ENCODE assay signal across 8 cellular contexts in the genomic region with DNA sequence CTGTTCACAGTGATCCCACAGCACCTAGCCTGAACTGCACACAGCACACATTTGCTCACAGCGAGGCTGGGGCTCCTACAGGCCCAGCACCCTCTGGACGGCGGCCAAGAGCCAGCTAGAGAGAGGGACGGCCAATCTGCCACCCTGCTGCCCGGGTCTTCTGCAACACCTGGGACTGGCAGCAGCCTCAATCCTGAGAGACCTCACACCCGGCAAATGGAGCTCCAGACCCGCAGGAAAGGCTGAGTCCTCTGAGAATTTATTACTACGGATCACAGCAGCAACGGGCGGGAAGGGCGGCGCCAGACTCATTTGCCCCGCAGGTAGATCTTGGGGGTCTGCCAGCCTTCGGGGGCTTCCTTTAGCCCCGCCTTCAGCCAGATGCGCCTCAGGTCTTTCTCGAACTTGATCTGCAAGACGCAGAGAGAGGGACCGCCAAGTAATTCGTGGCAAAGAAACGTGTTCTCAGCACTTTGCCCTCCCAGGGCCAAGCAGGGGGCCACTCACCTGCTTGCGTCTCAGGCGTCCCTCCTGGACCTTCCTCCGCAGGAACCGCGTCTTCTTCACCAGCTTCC. TPM values are rescaled to one million over a fixed set of nuclear protein-coding genes. Genes with fewer than 3 reads are reported as not detected.
A peak's percentile ranks its signal among the peaks of the same experiment; 100 is the strongest.
DNase-seq lines count a peak whose midpoint lies in the region; ATAC-seq and TF ChIP-seq lines count a peak whose summit lies in the region.

No MANE protein-coding gene starts in this region.

- POLR2A ChIA-PET in MCF 10A (lab: Yijun Ruan, JAX): interaction anchor here (0.7 to 2.7 kb wide), 5 partner anchors 21 to 109 kb away, joined by 3 to 62 read pairs (median 7); partner anchors contain the start of gene CCNL2

- H3K9me3 Mint-ChIP-seq in MCF 10A (ENCODE audit: unreplicated experiment): no peaks in the 10 kb centered on the region

- H3K4me3 ChIP-seq in cardiac muscle cell (peak overlapping the region; percentile 86), mesendoderm (ENCODE audit: low read length) (no peak overlapping the region), upper lobe of right lung (peak overlapping the region; percentile 98), Peyer's patch (peak overlapping the region in 1 of 4 donors; percentile 88)

- H2AK5ac ChIP-seq in mesendoderm (ENCODE audit: low read length): no peak overlapping the region

- TF ChIP-seq CTCF in cardiac muscle cell (IDR thresholded peaks at IDR 0.05; ENCODE audit: low read depth, low read length) (no peak), MCF 10A (IDR thresholded peaks at IDR 0.05; ENCODE audit: unreplicated experiment) (no peak), upper lobe of right lung (IDR thresholded peaks at IDR 0.05) (no peak), Peyer's patch (IDR thresholded peaks at IDR 0.05) (no peak)

- H3K79me1 ChIP-seq in mesendoderm (ENCODE audit: low read length): peaks cover 7% of the 10 kb centered on the region

- H2BK15ac ChIP-seq in mesendoderm (replicated peaks; ENCODE audit: low read depth): no peak overlapping the region

- H3K9me3 ChIP-seq in cardiac muscle cell (ENCODE audit: low read depth) (no peaks in the 10 kb centered on the region), upper lobe of right lung (no peaks in the 10 kb centered on the region), Peyer's patch (no peaks in the 10 kb centered on the region)

- peaks cover 10% of the 10 kb centered on the region for H3K79me2 ChIP-seq in mesendoderm (ENCODE audit: control insufficient read depth, insufficient read depth, low read length)

- peaks cover 5% of the 10 kb centered on the region for H3K4me1 ChIP-seq in cardiac muscle cell (ENCODE audit: low read depth)
- no peaks in the 10 kb centered on the region for H3K4me1 ChIP-seq in mesendoderm (ENCODE audit: control insufficient read depth, low read depth, low read length)
- H3K4me1 ChIP-seq in upper lobe of right lung: peaks cover 28% of the 10 kb centered on the region
- H3K4me1 ChIP-seq in Peyer's patch: peaks cover 0 to 36% (median 20%) of the 10 kb centered on the region in 4 donors

- H2BK120ac ChIP-seq in mesendoderm (ENCODE audit: low read depth, low read length): no peak overlapping the region

- DNase-seq in cardiac muscle cell (ENCODE audit: low read depth in 1 of 2, low spot score in 1 of 2): no peak
- DNase-seq in cardiac septum (ENCODE audit: low spot score): no peak
- DNase-seq in MCF 10A (ENCODE audit: unreplicated experiment): no peak
- DNase-seq in mesendoderm: no peak
- DNase-seq in upper lobe of right lung: no peak
- no peak for DNase-seq in mucosa of gallbladder (ENCODE audit: low spot score)
- DNase-seq in Peyer's patch: no peak

- H3K27me3 ChIP-seq in cardiac muscle cell (no peaks in the 10 kb centered on the region), mesendoderm (ENCODE audit: insufficient read depth, low read length, poor library complexity) (no peaks in the 10 kb centered on the region), upper lobe of right lung (no peaks in the 10 kb centered on the region), Peyer's patch (no peaks in the 10 kb centered on the region)

- H3K4ac ChIP-seq in mesendoderm (ENCODE audit: low read depth, low read length): no peak overlapping the region

- no peak for ATAC-seq in upper lobe of right lung
- ATAC-seq in HG03045 (IDR thresholded peaks at IDR 0.05; ENCODE audit: unreplicated experiment): no peak

- H4K5ac ChIP-seq in mesendoderm (ENCODE audit: low read length): no peak overlapping the region

- H3K27ac Mint-ChIP-seq in MCF 10A (ENCODE audit: low read depth, unreplicated experiment): no peak overlapping the region

- no peak for TF ChIP-seq POLR2A in Peyer's patch (IDR thresholded peaks at IDR 0.05)

- intact Hi-C loops in cardiac septum (cut with DNase I): loop anchor here (2.0 to 5.0 kb wide), 3 partner anchors 25 to 251 kb away; partner anchors contain the start of genes DVL1 and MRPL20
- intact Hi-C loops in MCF 10A (cut with micrococcal nuclease): loop anchor here (2.0 to 10.0 kb wide), 2 partner anchors 25 to 131 kb away; partner anchors contain the start of gene CCNL2
- intact Hi-C loops in upper lobe of right lung (cut with DNase I): no loop called here

- peak overlapping the region; percentile 87 for H3K4me3 Mint-ChIP-seq in MCF 10A (ENCODE audit: unreplicated experiment)

- H3K4me1 Mint-ChIP-seq in MCF 10A (ENCODE audit: insufficient read depth, unreplicated experiment): peaks cover 9% of the 10 kb centered on the region

- H3K23ac ChIP-seq in mesendoderm (ENCODE audit: low read length): no peak overlapping the region

- CTCF ChIA-PET in MCF 10A (lab: Yijun Ruan, JAX): interaction anchor here (0.6 to 0.8 kb wide), 3 partner anchors 29 to 104 kb away, joined by 4 to 6 read pairs (median 4); no protein-coding TSS in a partner anchor

- no peak overlapping the region for H3K4me2 ChIP-seq in mesendoderm (ENCODE audit: low read length)

- no peak overlapping the region for H4K8ac ChIP-seq in mesendoderm (ENCODE audit: low read depth, low read length)

- no peaks in the 10 kb centered on the region for H3K27me3 Mint-ChIP-seq in MCF 10A (ENCODE audit: insufficient read depth, unreplicated experiment)

- WGBS in mesendoderm (ENCODE audit: extremely low coverage, insufficient coverage, low lambda C conversion rate): no CpG with 5 or more reads among the region's 26 CpGs

- H3K56ac ChIP-seq in mesendoderm (ENCODE audit: low read length): peak overlapping the region; percentile 95

- peak overlapping the region; percentile 95 for H3K9ac ChIP-seq in mesendoderm (ENCODE audit: low read length)

- H3K18ac ChIP-seq in mesendoderm (ENCODE audit: low read length): no peak overlapping the region

- peaks cover 25% of the 10 kb centered on the region for H3K36me3 Mint-ChIP-seq in MCF 10A (ENCODE audit: insufficient read depth, unreplicated experiment)

- H3K27ac ChIP-seq in cardiac muscle cell: no peak overlapping the region
- H3K27ac ChIP-seq in mesendoderm (ENCODE audit: low read depth, low read length): no peak overlapping the region
- no peak overlapping the region for H3K27ac ChIP-seq in upper lobe of right lung
- no peak overlapping the region for H3K27ac ChIP-seq in Peyer's patch

- H2BK5ac ChIP-seq in mesendoderm (ENCODE audit: low read length): no peak overlapping the region

- H3K36me3 ChIP-seq in cardiac muscle cell: peaks cover 4% of the 10 kb centered on the region
- H3K36me3 ChIP-seq in mesendoderm (ENCODE audit: control insufficient read depth, insufficient read depth, low read length): no peaks in the 10 kb centered on the region
- peaks cover 6% of the 10 kb centered on the region for H3K36me3 ChIP-seq in upper lobe of right lung
- peaks cover 0 to 14% (median 0%) of the 10 kb centered on the region in 3 donors for H3K36me3 ChIP-seq in Peyer's patch

- no TSS peak for BruUV-seq in MCF 10A (replicated peaks; lab: Mats Ljungman, UMichigan)

RNA-seq across cellular contexts. Expression of gene AURKAIP1, which starts 1.4 kb away (rescaled TPM):
- total RNA-seq in cardiac muscle cell (235 and 301 TPM in 2 replicates), cardiac septum (174 TPM), MCF 10A (2022) (120 and 148 TPM in 2 replicates), upper lobe of right lung (92.1 TPM), mucosa of gallbladder (135 TPM), Peyer's patch (100 to 1,000 TPM; 122 to 172 (median 134) TPM)
- 252 and 305 TPM in 2 replicates for polyA plus RNA-seq in cardiac muscle cell
- 119 TPM for polyA plus RNA-seq in mesendoderm (2013, experiment 1 of 2)
- 120 TPM for polyA plus RNA-seq in mesendoderm (2013, experiment 2 of 2)

RNA-seq across cellular contexts. Expression of gene MXRA8, which starts 15.2 kb away (rescaled TPM):
- 50.4 and 90.1 TPM in 2 replicates for total RNA-seq in cardiac muscle cell
- 42.2 and 58.8 TPM in 2 replicates for polyA plus RNA-seq in cardiac muscle cell
- total RNA-seq in cardiac septum: 30.5 TPM
- total RNA-seq in MCF 10A (2022): not detected in 2 replicates
- 5.1 TPM for polyA plus RNA-seq in mesendoderm (2013, experiment 1 of 2)
- polyA plus RNA-seq in mesendoderm (2013, experiment 2 of 2): 4.6 TPM
- 66.3 TPM for total RNA-seq in upper lobe of right lung
- 73.1 TPM for total RNA-seq in mucosa of gallbladder
- total RNA-seq in Peyer's patch: 10 to 100 TPM; 11.7 to 56.1 (median 35.6) TPM

RNA-seq across cellular contexts. Expression of gene DVL1, which starts 24.4 kb away (rescaled TPM):
- total RNA-seq in cardiac muscle cell: 78.1 and 105 TPM in 2 replicates
- polyA plus RNA-seq in cardiac muscle cell: 29.1 and 49.2 TPM in 2 replicates
- 96.2 TPM for total RNA-seq in cardiac septum
- total RNA-seq in MCF 10A (2022): 96.2 and 113 TPM in 2 replicates
- polyA plus RNA-seq in mesendoderm (2013, experiment 1 of 2): 25.1 TPM
- polyA plus RNA-seq in mesendoderm (2013, experiment 2 of 2): 25.4 TPM
- 66.0 TPM for total RNA-seq in upper lobe of right lung
- 72.7 TPM for total RNA-seq in mucosa of gallbladder
- total RNA-seq in Peyer's patch: 100 to 1,000 TPM in 3 of 4 donors, 10 to 100 TPM in 1; 76.0 to 196 (median 164) TPM

RNA-seq across cellular contexts. Expression of gene CCNL2, which starts 25.6 kb away (rescaled TPM):
- 183 and 230 TPM in 2 replicates for total RNA-seq in cardiac muscle cell
- polyA plus RNA-seq in cardiac muscle cell: 283 and 301 TPM in 2 replicates
- total RNA-seq in cardiac septum: 78.6 TPM
- 230 and 248 TPM in 2 replicates for total RNA-seq in MCF 10A (2022)
- 65.2 TPM for polyA plus RNA-seq in mesendoderm (2013, experiment 1 of 2)
- polyA plus RNA-seq in mesendoderm (2013, experiment 2 of 2): 61.8 TPM
- total RNA-seq in upper lobe of right lung: 165 TPM
- 194 TPM for total RNA-seq in mucosa of gallbladder
- 1,000 to 10,000 TPM in 1 of 4 donors, 100 to 1,000 TPM in 3; 216 to 1,008 (median 423) TPM for total RNA-seq in Peyer's patch

RNA-seq across cellular contexts. Expression of gene MRPL20, which starts 33.5 kb away (rescaled TPM):
- total RNA-seq in cardiac muscle cell: 97.6 and 168 TPM in 2 replicates
- 204 and 255 TPM in 2 replicates for polyA plus RNA-seq in cardiac muscle cell
- 127 TPM for total RNA-seq in cardiac septum
- total RNA-seq in MCF 10A (2022): 131 and 137 TPM in 2 replicates
- polyA plus RNA-seq in mesendoderm (2013, experiment 1 of 2): 287 TPM
- polyA plus RNA-seq in mesendoderm (2013, experiment 2 of 2): 288 TPM
- 80.7 TPM for total RNA-seq in upper lobe of right lung
- total RNA-seq in mucosa of gallbladder: 99.2 TPM
- 10 to 100 TPM; 58.2 to 94.1 (median 78.2) TPM for total RNA-seq in Peyer's patch

Comparison
In these comparisons a context has a peak if more than half of its experiments do, and no peak if none do; other contexts are left out.
1. RNA of gene MXRA8, which starts 15.2 kb away (total RNA-seq): 50.4 to 90.1 TPM in cardiac muscle cell, 73.1 TPM in mucosa of gallbladder (single experiment), 66.3 TPM in upper lobe of right lung (single experiment), 11.7 to 56.1 TPM in Peyer's patch and 30.5 TPM in cardiac septum (single experiment); not detected in MCF 10A; every median in the first group is over 10 times any median in the second.